ENCODE assay signal across 20 cellular contexts in the genomic region with DNA sequence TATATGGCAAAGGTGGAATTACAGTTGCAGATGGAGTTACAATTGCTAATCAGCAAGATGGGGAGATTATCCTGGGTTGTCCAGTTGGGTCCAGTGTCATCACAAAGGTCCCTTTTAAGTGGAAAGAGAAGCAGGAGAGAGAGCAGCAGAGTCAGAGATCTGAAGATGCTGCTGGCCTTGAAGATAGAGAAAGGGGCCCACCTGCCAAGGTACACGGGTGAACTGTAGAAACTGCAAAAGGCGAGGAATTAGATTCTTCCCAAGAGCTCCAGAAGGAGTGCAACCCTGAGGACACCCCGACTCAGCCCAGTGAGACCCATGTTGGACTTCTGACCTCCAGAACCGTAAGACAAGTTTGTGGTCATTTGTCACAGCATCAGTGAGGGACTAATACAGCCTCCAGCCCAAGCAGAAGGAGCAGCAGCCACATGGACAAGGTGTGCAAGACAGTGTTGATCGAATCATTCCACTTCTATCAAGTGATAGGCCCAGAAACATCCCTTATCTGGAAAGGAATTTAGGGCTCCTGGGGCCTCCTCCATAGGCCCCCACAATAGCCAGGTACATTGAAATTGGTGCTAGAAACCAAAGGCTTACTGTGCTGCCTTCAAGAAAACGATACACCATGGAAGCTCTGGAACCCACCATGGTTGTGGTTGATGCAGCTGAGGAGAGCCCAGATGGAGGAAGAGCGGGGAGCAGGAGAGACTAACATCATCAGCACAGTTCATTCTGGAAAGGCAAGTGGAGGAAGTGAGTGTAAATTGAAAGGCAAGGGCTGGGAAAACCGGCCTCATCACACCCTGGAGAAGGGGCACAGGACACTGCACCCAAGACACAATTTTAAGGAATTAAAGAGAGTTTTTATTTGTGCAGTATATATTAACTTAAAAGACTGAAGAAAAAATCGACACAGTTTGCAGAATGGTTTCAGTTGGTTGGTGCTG. TPM values are rescaled to one million over a fixed set of nuclear protein-coding genes. Genes with fewer than 3 reads are reported as not detected.
A peak's percentile ranks its signal among the peaks of the same experiment; 100 is the strongest.
DNase-seq lines count a peak whose midpoint lies in the region; ATAC-seq, FAIRE-seq and TF ChIP-seq lines count a peak whose summit lies in the region.
"Had no signal": no experiment of that assay in that cellular context is flagged by ENCODE, and none has a peak within 500 bp of the region (broad histone marks: within the 10 kb centered on the region; RNA-seq: fewer than 3 reads in every experiment).

No MANE protein-coding gene starts in this region.

- no peaks in the 10 kb centered on the region for H3K9me2 ChIP-seq in PC-9 (ENCODE audit: insufficient read depth)

- H3K27me3 ChIP-seq in PC-9 (ENCODE audit: insufficient read depth, low read depth), result no peaks in the 10 kb centered on the region
- no peaks in the 10 kb centered on the region for H3K27me3 ChIP-seq in K562 (ENCODE audit: control insufficient read depth in 2 of 2, insufficient read depth in 2 of 2, low read length in 2 of 2)
- H3K27me3 ChIP-seq: BLaER1 had no signal

- no peak for TF ChIP-seq CTCF in HFFc6 (IDR thresholded peaks at IDR 0.05)
- no peak for TF ChIP-seq CTCF in PC-9 (conservative IDR thresholded peaks at IDR 0.05)
- no peak for TF ChIP-seq CTCF in K562 (IDR thresholded peaks at IDR 0.05 in 2 of 3, conservative IDR thresholded peaks at IDR 0.05 in 1 of 3; ENCODE audit: insufficient read depth in 2 of 3, low read depth in 1 of 3, low read length in 3 of 3)
- no peak for TF ChIP-seq CTCF in kidney (IDR thresholded peaks at IDR 0.05; ENCODE audit: borderline replicate concordance, extremely low read depth, insufficient read depth)
- TF ChIP-seq CTCF in nephron progenitor cell (IDR thresholded peaks at IDR 0.05), result no peak

- H3K4me1 ChIP-seq in PC-9 (replicated peaks; ENCODE audit: insufficient read depth) (peaks cover 33% of the 10 kb centered on the region), K562 (replicated peaks in 1 of 2; ENCODE audit: control insufficient read depth in 2 of 2, insufficient read depth in 2 of 2, low read length in 2 of 2) (peaks cover 12 to 17% of the 10 kb centered on the region in 2 experiments), kidney (ENCODE audit: control insufficient read depth in 1 of 2, insufficient read depth in 1 of 2, low read depth in 1 of 2, low read length in 2 of 2) (peaks cover 4 to 6% of the 10 kb centered on the region in 2 donors)
- H3K4me1 ChIP-seq: BLaER1 had no signal

- ATAC-seq in K562, result no peak
- ATAC-seq: CD8-positive, alpha-beta T cell had no signal

- H3K4me3 Mint-ChIP-seq in HFFc6 (no peak overlapping the region), nephron progenitor cell (no peak overlapping the region)
- H3K4me3 Mint-ChIP-seq: B cell; CD4-positive, CD25-positive, alpha-beta regulatory T cell; CD8-positive, alpha-beta T cell had no signal

- intact Hi-C loops in PC-9 (cut with micrococcal nuclease; ENCODE audit: unreplicated experiment) (loop anchor here (10.0 kb wide), 1 partner anchor 223 kb away; no protein-coding TSS in a partner anchor), K562 (cut with micrococcal nuclease) (loop anchor here (2.0 kb wide), 1 partner anchor 15 kb away; no protein-coding TSS in a partner anchor), kidney (cut with DNase I) (no loop called here)

- FAIRE-seq in K562 (lab: Jason Lieb, UNC), result no peak
- no peak for FAIRE-seq in kidney (lab: Jason Lieb, UNC)
- FAIRE-seq: G401.6, GM12892, H1 had no signal

- H3K79me2 ChIP-seq in PC-9 (ENCODE audit: low read depth) (no peaks in the 10 kb centered on the region), K562 (ENCODE audit: control insufficient read depth, insufficient read depth, low read length) (no peaks in the 10 kb centered on the region)

- H3K27ac ChIP-seq in PC-9 (peak overlapping the region; percentile 78), K562 (ENCODE audit: extremely low read depth, low read depth, low read length) (no peak overlapping the region), kidney (ENCODE audit: low read depth in 2 of 2, low read length in 2 of 2) (no peak overlapping the region)
- H3K27ac ChIP-seq: BLaER1, C4-2B, GM23248 had no signal

- H3K9ac ChIP-seq in K562 (ENCODE audit: insufficient read depth in 1 of 2, low read depth in 2 of 2, low read length in 2 of 2) (no peak overlapping the region), kidney (ENCODE audit: low read length in 2 of 2) (no peak overlapping the region)
- H3K9ac ChIP-seq: BLaER1, GM23248 had no signal

- H3K9me3 Mint-ChIP-seq in HFFc6, result no peaks in the 10 kb centered on the region
- H3K9me3 Mint-ChIP-seq in nephron progenitor cell, result no peaks in the 10 kb centered on the region
- H3K9me3 Mint-ChIP-seq: CD4-positive, CD25-positive, alpha-beta regulatory T cell; CD8-positive, alpha-beta T cell had no signal

- peaks cover 32% of the 10 kb centered on the region; the same call in 1 of the 2 replicates for H3F3A ChIP-seq in PC-9 (ENCODE audit: insufficient read depth, low read depth)

- H3K36me3 ChIP-seq in PC-9 (ENCODE audit: low read depth), result no peaks in the 10 kb centered on the region; the same call in 1 of the 2 replicates
- peaks cover 71% of the 10 kb centered on the region for H3K36me3 ChIP-seq in K562 (ENCODE audit: control insufficient read depth, insufficient read depth, low read length)
- H3K36me3 ChIP-seq in kidney (ENCODE audit: control insufficient read depth in 1 of 2, insufficient read depth in 2 of 2, low read length in 2 of 2), result peaks cover 5 to 23% of the 10 kb centered on the region in 2 donors

- TF ChIP-seq EP300 in K562 (IDR thresholded peaks at IDR 0.05; ENCODE audit: low read length), result no peak

- POLR2A ChIA-PET in PC-9 (lab: Charles Lee; ENCODE audit: unreplicated experiment) (no interaction called here), K562 (lab: Yijun Ruan, JAX) (interaction anchor here (0.6 to 13.5 kb wide), 8 partner anchors 9 to 762 kb away, joined by 3 to 172 read pairs (median 6); a partner anchor contains a TSS)

- CTCF ChIA-PET in PC-9 (lab: Charles Lee), result no interaction called here
- CTCF ChIA-PET in K562 (lab: Yijun Ruan, JAX; ENCODE audit: low intra/inter-chr PET ratio), result no interaction called here

- peaks cover 9% of the 10 kb centered on the region for H3K9me1 ChIP-seq in K562 (ENCODE audit: control insufficient read depth, insufficient read depth, low read length)

- peaks cover 3% of the 10 kb centered on the region; the same call in 1 of the 2 replicates for H4K20me1 ChIP-seq in PC-9 (ENCODE audit: insufficient read depth)
- H4K20me1 ChIP-seq in K562 (replicated peaks; ENCODE audit: control insufficient read depth, insufficient read depth, low read length), result peaks cover 6% of the 10 kb centered on the region; the same call in 1 of the 2 replicates
- H4K20me1 ChIP-seq: BLaER1 had no signal

- H3K4me1 Mint-ChIP-seq in HFFc6 (ENCODE audit: low read depth) (peaks cover 25% of the 10 kb centered on the region), nephron progenitor cell (peaks cover 16% of the 10 kb centered on the region)
- H3K4me1 Mint-ChIP-seq: B cell; CD4-positive, CD25-positive, alpha-beta regulatory T cell had no signal

- H3K4me3 ChIP-seq in PC-9 (no peak overlapping the region), K562 (no peak overlapping the region), kidney (ENCODE audit: low read length in 2 of 2) (no peak overlapping the region)
- H3K4me3 ChIP-seq: BLaER1, GM23248 had no signal

- H3K27ac Mint-ChIP-seq in HFFc6 (peak overlapping the region; percentile 13; the same call in 1 of the 2 replicates), nephron progenitor cell (no peak overlapping the region)
- H3K27ac Mint-ChIP-seq: B cell; CD8-positive, alpha-beta T cell had no signal

- BruUV-seq in PC-9 (replicated peaks; lab: Mats Ljungman, UMichigan) (no TSS peak), K562 (replicated peaks; lab: Mats Ljungman, UMichigan) (no TSS peak)

- 0 out of 2 replicates have a peak, but pooled peaks cover 4% of the 10 kb centered on the region for H3K27me3 Mint-ChIP-seq in HFFc6 (ENCODE audit: insufficient read depth)
- H3K27me3 Mint-ChIP-seq in nephron progenitor cell (ENCODE audit: low read depth, poor library complexity), result no peaks in the 10 kb centered on the region
- H3K27me3 Mint-ChIP-seq: B cell; CD4-positive, CD25-positive, alpha-beta regulatory T cell had no signal

- no peak overlapping the region for H2AFZ ChIP-seq in PC-9
- H2AFZ ChIP-seq in K562 (ENCODE audit: low read depth, low read length), result no peak overlapping the region
- H2AFZ ChIP-seq: GM23248 had no signal

- H3K4me2 ChIP-seq in PC-9 (peak overlapping the region; percentile 30), K562 (ENCODE audit: insufficient read depth, low read length) (no peak overlapping the region)
- H3K4me2 ChIP-seq: BLaER1 had no signal

- TF ChIP-seq RAD21 in K562 (CRISPR knock-in tag; conservative IDR thresholded peaks at IDR 0.05 in 1 of 2, IDR thresholded peaks at IDR 0.05 in 1 of 2), result no peak

- TF ChIP-seq POLR2A in K562 (conservative IDR thresholded peaks at IDR 0.05), result no peak

- H3K9me3 ChIP-seq in PC-9 (ENCODE audit: insufficient read depth, low read depth) (no peaks in the 10 kb centered on the region), K562 (replicated peaks; ENCODE audit: control insufficient read depth, insufficient read depth, low read depth, low read length) (no peaks in the 10 kb centered on the region), kidney (ENCODE audit: control insufficient read depth in 1 of 2, low read length in 2 of 2) (no peaks in the 10 kb centered on the region)
- H3K9me3 ChIP-seq: BLaER1, Caco-2 had no signal

- in situ Hi-C loops in K562 (cut with MboI), result no loop called here

- DNase-seq in HFFc6 (no peak), PC-9 (no peak), K562 (ENCODE audit: extremely low read depth in 1 of 4, low spot score in 3 of 4) (peak in 1 of 4 experiments; percentile 50), kidney (peak; percentile 9), hypothalamus (lab: John Stamatoyannopoulos, UW) (no peak), NCI-H524 (lab: John Stamatoyannopoulos, UW) (no peak), nephron progenitor cell (no peak)
- DNase-seq: Caco-2; CD4-positive, CD25-positive, alpha-beta regulatory T cell; CD8-positive, alpha-beta T cell; DMS153; DND-41; H7 had no signal

- H3K36me3 Mint-ChIP-seq in HFFc6 (ENCODE audit: low read depth) (peaks cover under 1% of the 10 kb centered on the region; the same call in 1 of the 2 replicates), nephron progenitor cell (ENCODE audit: low read depth) (peaks cover 22% of the 10 kb centered on the region)

- 69% methylated on average over 9 of the region's 9 CpGs for whole genome bisulfite sequencing in K562 (ENCODE audit: insufficient coverage, low coverage, missing lambda C conversion rate)

RNA-seq across cellular contexts. Expression of a gene that starts 23.3 kb away (rescaled TPM):
- total RNA-seq in HFFc6 (2021; fragmentation: NEBNext Ultra II Directional; extraction: Animal tissue kit (Norgen Biotek cat#: 25700)), result 10 to 100 TPM; 34.2 to 40.7 (median 38.0) TPM
- total RNA-seq in PC-9 (2021) (13.5 and 17.8 TPM in 2 replicates), K562 (2014; rRNA removed) (71.4 and 89.3 TPM in 2 replicates), K562 (2014; rRNA removed; fragmentation: Illumina TruSeq; extraction: Trizol) (58.1 and 64.4 TPM in 2 replicates), K562 (2015; rRNA removed; fragmentation: Illumina TruSeq; extraction: Trizol) (70.6 and 75.9 TPM in 2 replicates), K562 (2021) (122 and 123 TPM in 2 replicates), kidney (25.4 TPM)
- 63.6 and 66.4 TPM in 2 replicates for total RNA-seq in K562 (2011; cell fraction: chromatin; rRNA removed; ENCODE audit: low replicate concordance)
- total RNA-seq in K562 (2011; cell fraction: nucleolus; rRNA removed), result 39.3 and 45.4 TPM in 2 replicates
- total RNA-seq in K562 (2011; cell fraction: nucleoplasm; rRNA removed), result 59.8 and 84.4 TPM in 2 replicates
- polyA plus RNA-seq in K562 (2011; rRNA removed) (187 and 200 TPM in 2 replicates), K562 (2014; fragmentation: Illumina TruSeq; extraction: Trizol) (181 and 250 TPM in 2 replicates), K562 (2014; fragmentation: Nextera tagmentation; extraction: Ambion mirVana) (10 to 100 TPM; 19.5 to 22.8 TPM), K562 (2014; rRNA removed) (136 and 161 TPM in 2 replicates), kidney (ENCODE audit: insufficient read depth, low read depth, low replicate concordance) (26.8 TPM)
- polyA plus RNA-seq in K562 (2011; cell fraction: cytosol; rRNA removed), result 97.0 and 115 TPM in 2 replicates
- 51.6 and 70.0 TPM in 2 replicates for polyA plus RNA-seq in K562 (2011; cell fraction: nucleus; rRNA removed)
- 105 and 162 TPM in 2 replicates for polyA plus RNA-seq in K562 (2012)
- 89.0 and 94.5 TPM in 2 replicates for polyA minus RNA-seq in K562 (2011; rRNA and poly(A)+ RNA removed)
- 44.9 and 53.1 TPM in 2 replicates for polyA minus RNA-seq in K562 (2011; cell fraction: cytosol; rRNA and poly(A)+ RNA removed)
- 14.3 and 25.0 TPM in 2 replicates for polyA minus RNA-seq in K562 (2011; cell fraction: nucleus; rRNA and poly(A)+ RNA removed)

RNA-seq across cellular contexts. Expression of a gene that starts 23.5 kb away (rescaled TPM):
- 10 to 100 TPM; 51.0 to 61.3 (median 57.2) TPM for total RNA-seq in HFFc6 (2021; fragmentation: NEBNext Ultra II Directional; extraction: Animal tissue kit (Norgen Biotek cat#: 25700))
- 24.7 and 27.9 TPM in 2 replicates for total RNA-seq in PC-9 (2021)
- 856 and 1,421 TPM in 2 replicates for total RNA-seq in K562 (2011; cell fraction: chromatin; rRNA removed; ENCODE audit: low replicate concordance)
- 627 and 658 TPM in 2 replicates for total RNA-seq in K562 (2011; cell fraction: nucleolus; rRNA removed)
- total RNA-seq in K562 (2011; cell fraction: nucleoplasm; rRNA removed), result 567 and 576 TPM in 2 replicates
- total RNA-seq in K562 (2014; rRNA removed), result 103 and 117 TPM in 2 replicates
- 62.3 and 63.7 TPM in 2 replicates for total RNA-seq in K562 (2014; rRNA removed; fragmentation: Illumina TruSeq; extraction: Trizol)
- total RNA-seq in K562 (2015; rRNA removed; fragmentation: Illumina TruSeq; extraction: Trizol), result 75.3 and 82.5 TPM in 2 replicates
- total RNA-seq in K562 (2021), result 173 and 187 TPM in 2 replicates
- polyA plus RNA-seq in K562 (2011; rRNA removed), result 84.7 and 128 TPM in 2 replicates
- 76.2 and 84.4 TPM in 2 replicates for polyA plus RNA-seq in K562 (2011; cell fraction: cytosol; rRNA removed)
- polyA plus RNA-seq in K562 (2011; cell fraction: nucleus; rRNA removed), result 448 and 556 TPM in 2 replicates
- 142 and 181 TPM in 2 replicates for polyA plus RNA-seq in K562 (2012)
- polyA plus RNA-seq in K562 (2014; fragmentation: Illumina TruSeq; extraction: Trizol), result 124 and 127 TPM in 2 replicates
- polyA plus RNA-seq in K562 (2014; fragmentation: Nextera tagmentation; extraction: Ambion mirVana), result 10 to 100 TPM in 1 of 2 experiments, 1 to 10 TPM in 1; 7.3 to 11.1 TPM
- polyA plus RNA-seq in K562 (2014; rRNA removed), result 116 and 125 TPM in 2 replicates
- 160 and 176 TPM in 2 replicates for polyA minus RNA-seq in K562 (2011; rRNA and poly(A)+ RNA removed)
- polyA minus RNA-seq in K562 (2011; cell fraction: cytosol; rRNA and poly(A)+ RNA removed), result 98.9 and 161 TPM in 2 replicates
- polyA minus RNA-seq in K562 (2011; cell fraction: nucleus; rRNA and poly(A)+ RNA removed), result 188 and 253 TPM in 2 replicates
- total RNA-seq in kidney, result 92.8 TPM
- 37.3 TPM for polyA plus RNA-seq in kidney (ENCODE audit: insufficient read depth, low read depth, low replicate concordance)

RNA-seq across cellular contexts. Expression of a gene that starts 35.1 kb away (rescaled TPM):
- 10 to 100 TPM; 44.0 to 51.5 (median 47.6) TPM for total RNA-seq in HFFc6 (2021; fragmentation: NEBNext Ultra II Directional; extraction: Animal tissue kit (Norgen Biotek cat#: 25700))
- total RNA-seq in PC-9 (2021) (45.8 and 49.7 TPM in 2 replicates), K562 (2014; rRNA removed) (105 and 144 TPM in 2 replicates), K562 (2014; rRNA removed; fragmentation: Illumina TruSeq; extraction: Trizol) (138 and 141 TPM in 2 replicates), K562 (2015; rRNA removed; fragmentation: Illumina TruSeq; extraction: Trizol) (124 and 128 TPM in 2 replicates), K562 (2021) (263 and 267 TPM in 2 replicates), kidney (44.7 TPM)
- total RNA-seq in K562 (2011; cell fraction: chromatin; rRNA removed; ENCODE audit: low replicate concordance), result 251 and 271 TPM in 2 replicates
- 179 and 190 TPM in 2 replicates for total RNA-seq in K562 (2011; cell fraction: nucleolus; rRNA removed)
- 236 and 257 TPM in 2 replicates for total RNA-seq in K562 (2011; cell fraction: nucleoplasm; rRNA removed)
- polyA plus RNA-seq in K562 (2011; rRNA removed) (135 and 196 TPM in 2 replicates), K562 (2014; fragmentation: Illumina TruSeq; extraction: Trizol) (144 and 156 TPM in 2 replicates), K562 (2014; fragmentation: Nextera tagmentation; extraction: Ambion mirVana) (100 to 1,000 TPM; 100 to 105 TPM), K562 (2014; rRNA removed) (114 and 124 TPM in 2 replicates), kidney (ENCODE audit: insufficient read depth, low read depth, low replicate concordance) (11.9 TPM)
- polyA plus RNA-seq in K562 (2011; cell fraction: cytosol; rRNA removed), result 111 and 189 TPM in 2 replicates
- 90.3 and 116 TPM in 2 replicates for polyA plus RNA-seq in K562 (2011; cell fraction: nucleus; rRNA removed)
- polyA plus RNA-seq in K562 (2012), result 90.4 and 122 TPM in 2 replicates
- 219 and 267 TPM in 2 replicates for polyA minus RNA-seq in K562 (2011; rRNA and poly(A)+ RNA removed)
- polyA minus RNA-seq in K562 (2011; cell fraction: cytosol; rRNA and poly(A)+ RNA removed), result 166 and 232 TPM in 2 replicates
- polyA minus RNA-seq in K562 (2011; cell fraction: nucleus; rRNA and poly(A)+ RNA removed), result 39.9 and 84.6 TPM in 2 replicates
